Comparison of ENCODE assay signal across 8 cellular contexts in genomic region chr3:66816110-66816761, GRCh38.
DNase-seq lines count a peak whose midpoint lies in the region; ATAC-seq and TF ChIP-seq lines count a peak whose summit lies in the region.

No MANE protein-coding gene starts in this region.

- no peak overlapping the region for H3K4me3 ChIP-seq in WI38 (ENCODE audit: low read depth, low read length)
- H3K4me3 ChIP-seq in cardiac muscle cell: no peak overlapping the region

- peaks cover 9% of the 10 kb centered on the region for H3K4me1 ChIP-seq in cardiac muscle cell (ENCODE audit: low read depth)

- TF ChIP-seq CTCF in WI38 (IDR thresholded peaks at IDR 0.05; ENCODE audit: low read depth, low read length) (peak; percentile 28; the same call in 1 of the 2 replicates), cardiac muscle cell (IDR thresholded peaks at IDR 0.05; ENCODE audit: low read depth, low read length) (peak; percentile 33)

- no peak overlapping the region for H3K27ac ChIP-seq in cardiac muscle cell

- H3K9me3 ChIP-seq in cardiac muscle cell (ENCODE audit: low read depth): no peaks in the 10 kb centered on the region

- H3K36me3 ChIP-seq in cardiac muscle cell: no peaks in the 10 kb centered on the region

- ATAC-seq in HG02763 (IDR thresholded peaks at IDR 0.05; ENCODE audit: unreplicated experiment) (peak; percentile 53), HG02623 (IDR thresholded peaks at IDR 0.05; ENCODE audit: unreplicated experiment) (no peak)

- DNase-seq in stimulated activated CD4-positive, alpha-beta T cell treated with anti-CD3 and anti-CD28 coated beads, Interleukin-4, amount 100 ng/mL, for 24 hours: peak; percentile 5
- DNase-seq in stimulated activated CD4-positive, alpha-beta T cell treated with anti-CD3 and anti-CD28 coated beads, Interleukin-1b, Interleukin-23, amount 100 ng/mL, for 48 hours: no peak
- DNase-seq in NCI-H2196 (lab: John Stamatoyannopoulos, UW; ENCODE audit: unreplicated experiment) (peak; percentile 48), cardiac muscle cell (ENCODE audit: low read depth in 1 of 2, low spot score in 1 of 2) (peak; percentile 79 to 93), putamen (ENCODE audit: low spot score) (peak; percentile 61)

- H3K27me3 ChIP-seq in cardiac muscle cell: peaks cover 37% of the 10 kb centered on the region
